In the genomic region with DNA sequence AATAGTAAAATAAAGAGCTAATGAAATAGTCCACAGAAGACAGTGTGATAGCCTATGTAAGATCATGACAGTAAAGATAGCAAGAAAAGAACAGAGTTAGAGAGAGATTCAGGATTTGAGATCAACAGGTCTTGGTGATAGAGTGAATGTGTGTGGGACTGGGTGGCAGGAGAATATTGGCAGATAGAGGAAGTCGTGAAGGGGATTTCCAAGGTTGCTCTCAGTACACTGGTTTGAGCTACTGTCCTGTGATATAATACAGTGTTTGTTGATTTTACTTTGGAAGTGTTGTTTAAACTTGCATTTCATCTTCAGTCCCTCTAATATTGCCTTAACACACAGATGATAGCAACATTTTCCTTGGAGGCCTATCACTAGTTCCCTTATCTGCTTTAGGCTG, we compare ENCODE assay signal across 13 cellular contexts. TPM values are rescaled to one million over a fixed set of nuclear protein-coding genes. Genes with fewer than 3 reads are reported as not detected.
A peak's percentile ranks its signal among the peaks of the same experiment; 100 is the strongest.
DNase-seq lines count a peak whose midpoint lies in the region; ATAC-seq, FAIRE-seq and TF ChIP-seq lines count a peak whose summit lies in the region.
"Had no signal": no experiment of that assay in that cellular context is flagged by ENCODE, and none has a peak within 500 bp of the region (broad histone marks: within the 10 kb centered on the region; RNA-seq: fewer than 3 reads in every experiment).

No MANE protein-coding gene starts in this region.

- peak overlapping the region; percentile 88 to 98 for H3K27ac Mint-ChIP-seq in activated naive CD4-positive, alpha-beta T cell treated with anti-CD3 and anti-CD28 coated beads, Interleukin-2, amount 50 U/mL, for 72 hours

- no peaks in the 10 kb centered on the region for H3K27me3 ChIP-seq in H7 (ENCODE audit: control insufficient read depth, insufficient read depth, low read length)

- DNase-seq in GM12892 (ENCODE audit: insufficient read length), result no peak
- no peak for DNase-seq in activated naive CD4-positive, alpha-beta T cell treated with anti-CD3 and anti-CD28 coated beads, Interleukin-2, amount 50 U/mL, for 72 hours (ENCODE audit: low spot score in 2 of 2)
- no peak for DNase-seq in H7
- DNase-seq in RPMI8226, result no peak
- DNase-seq in iPS-NIHi7 (ENCODE audit: extremely low spot score), result no peak
- no peak for DNase-seq in activated CD8-positive, alpha-beta memory T cell treated with anti-CD3 and anti-CD28 coated beads for 24 hours
- DNase-seq: activated CD8-positive, alpha-beta memory T cell treated with anti-CD3 and anti-CD28 coated beads, Interleukin-2, amount 50 U/mL, for 4 hours; foreskin melanocyte; NCI-H1417 treated with DMSO at 0.1 percent for 48 hours had no signal

- H3K9me3 Mint-ChIP-seq in activated naive CD4-positive, alpha-beta T cell treated with anti-CD3 and anti-CD28 coated beads, Interleukin-2, amount 50 U/mL, for 72 hours, result peaks cover 0 to 11% of the 10 kb centered on the region in 2 donors

- no peaks in the 10 kb centered on the region for H3K36me3 ChIP-seq in H7 (replicated peaks; ENCODE audit: control insufficient read depth, insufficient read depth, low read length)

- H3K36me3 Mint-ChIP-seq in activated naive CD4-positive, alpha-beta T cell treated with anti-CD3 and anti-CD28 coated beads, Interleukin-2, amount 50 U/mL, for 72 hours, result peaks cover 0 to 8% of the 10 kb centered on the region in 2 donors

- peak; percentile 90 for FAIRE-seq in GM12892 (lab: Jason Lieb, UNC)

- TF ChIP-seq POLR2A in GM12892 (IDR thresholded peaks at IDR 0.05; ENCODE audit: low read depth, low read length), result no peak

- no peak overlapping the region for H3K4me3 ChIP-seq in H7 (ENCODE audit: insufficient read depth, low read depth, low read length)

- peak; percentile 70 for ATAC-seq in GM19467 (IDR thresholded peaks at IDR 0.05; ENCODE audit: unreplicated experiment)
- ATAC-seq in HG03159 (IDR thresholded peaks at IDR 0.05; ENCODE audit: unreplicated experiment), result peak; percentile 78
- ATAC-seq in activated naive CD4-positive, alpha-beta T cell treated with anti-CD3 and anti-CD28 coated beads, Interleukin-2, amount 50 U/mL, for 72 hours, result peak in 1 of 2 donors; percentile 15

RNA-seq across cellular contexts. Expression of a gene that starts 44.1 kb away (rescaled TPM):
- 0.98 TPM for polyA plus RNA-seq in GM12892 (2012; ENCODE audit: missing spikeins)
- total RNA-seq in activated naive CD4-positive, alpha-beta T cell treated with anti-CD3 and anti-CD28 coated beads, Interleukin-2, amount 50 U/mL, for 72 hours, result 1 to 10 TPM in 1 of 2 donors, under 1 TPM in 1; 0.20 to 3.6 TPM
- total RNA-seq in H7 (2014; rRNA removed; shearing (Covaris generic)), result not detected in 2 replicates
- total RNA-seq: G401, pulmonary artery endothelial cell had no signal
